Comparison of ENCODE assay signal across 8 cellular contexts in the genomic region with DNA sequence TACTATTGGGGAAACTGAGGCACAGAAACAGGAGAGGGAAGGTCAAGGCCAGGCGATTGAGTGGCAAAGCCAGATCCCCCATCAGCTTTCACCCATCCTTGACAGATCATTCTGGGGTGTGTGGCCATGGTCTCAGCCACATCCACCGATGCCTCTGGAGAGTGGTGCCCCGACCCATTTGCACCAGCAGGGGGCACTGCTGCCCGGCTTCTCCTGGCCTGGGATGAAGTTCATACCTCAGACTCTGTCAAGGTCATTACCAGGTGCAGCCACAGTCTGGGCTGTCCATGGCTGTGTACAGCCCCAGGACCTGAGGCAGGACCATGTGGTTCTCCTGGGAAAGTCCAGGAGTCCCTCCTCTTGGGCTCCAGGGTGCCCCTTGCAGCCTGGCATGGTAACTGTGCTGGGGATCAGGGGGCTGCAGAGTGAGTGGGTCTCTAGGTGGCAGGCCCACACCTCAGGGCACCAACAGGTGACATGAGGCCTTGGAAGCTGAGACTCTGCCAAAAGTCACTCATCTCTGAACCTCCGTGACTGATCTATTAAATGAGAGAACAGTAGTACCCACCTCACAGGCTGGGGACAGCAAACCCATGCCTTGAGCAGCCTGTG.
DNase-seq lines count a peak whose midpoint lies in the region; ATAC-seq and TF ChIP-seq lines count a peak whose summit lies in the region.

No MANE protein-coding gene starts in this region.

- H3K27ac Mint-ChIP-seq in GM23338, result no peak overlapping the region

- H3K4me3 ChIP-seq in BE2C (ENCODE audit: low read depth, low read length) (no peak overlapping the region), GM23338 (no peak overlapping the region), fibroblast of lung (replicated peaks in 1 of 4; ENCODE audit: control extremely low read depth in 1 of 4, insufficient read depth in 1 of 4, low read depth in 3 of 4, low read length in 4 of 4) (no peak overlapping the region), neutrophil (ENCODE audit: low read depth in 1 of 2, low read length in 1 of 2) (no peak overlapping the region), testis (no peak overlapping the region)

- TF ChIP-seq CTCF in BE2C (IDR thresholded peaks at IDR 0.05; ENCODE audit: low read depth, low read length) (peak; percentile 75), GM23338 (conservative IDR thresholded peaks at IDR 0.05; ENCODE audit: low read depth in 2 of 2) (peak; percentile 92 to 96), fibroblast of lung (conservative IDR thresholded peaks at IDR 0.05 in 1 of 2, IDR thresholded peaks at IDR 0.05 in 1 of 2; ENCODE audit: low read depth in 1 of 2, low read length in 2 of 2) (peak; percentile 56 to 64), neutrophil (IDR thresholded peaks at IDR 0.05) (peak; percentile 69), testis (IDR thresholded peaks at IDR 0.05) (peak; percentile 67 to 81 (median 71))

- no peaks in the 10 kb centered on the region for H3K36me3 Mint-ChIP-seq in GM23338 (ENCODE audit: low read depth)

- DNase-seq in BE2C (peak; percentile 70), GM23338 (ENCODE audit: low spot score) (peak; percentile 82), NOMO-1 treated with DMSO at 0.1 percent for 48 hours (lab: John Stamatoyannopoulos, UW; ENCODE audit: unreplicated experiment) (peak; percentile 37), activated T-cell treated with anti-CD3 and anti-CD28 coated beads for 48 hours (ENCODE audit: low read depth) (peak; percentile 73), fibroblast of lung (ENCODE audit: low read depth in 2 of 2) (peak; percentile 6 to 7), testis (peak; percentile 68)

- WGBS in testis, 2 donors, result 45 to 48% methylated on average over 5 of the region's 5 CpGs

- H3K9me3 Mint-ChIP-seq in GM23338, result no peaks in the 10 kb centered on the region; the same call in 2 of the 3 replicates

- ATAC-seq in GM23338 (peak; percentile 92), GM18520 (IDR thresholded peaks at IDR 0.05; ENCODE audit: unreplicated experiment) (no peak)

- no peak overlapping the region for H3K4me3 Mint-ChIP-seq in GM23338

- no peak overlapping the region for H3K4me2 ChIP-seq in GM23338
- H3K4me2 ChIP-seq in fibroblast of lung (ENCODE audit: extremely low read depth, insufficient read depth, low read length), result no peak overlapping the region

- no peaks in the 10 kb centered on the region; the same call in 1 of the 2 replicates for H4K20me1 ChIP-seq in GM23338 (replicated peaks; ENCODE audit: insufficient read depth)
- no peaks in the 10 kb centered on the region for H4K20me1 ChIP-seq in fibroblast of lung (ENCODE audit: control insufficient read depth, extremely low read depth, insufficient read depth, low read length)

- H3K79me2 ChIP-seq in GM23338 (replicated peaks; ENCODE audit: insufficient read depth) (no peaks in the 10 kb centered on the region), fibroblast of lung (ENCODE audit: control insufficient read depth, insufficient read depth, low read length) (no peaks in the 10 kb centered on the region)

- no peaks in the 10 kb centered on the region for H3K9me3 ChIP-seq in BE2C
- no peaks in the 10 kb centered on the region for H3K9me3 ChIP-seq in fibroblast of lung (ENCODE audit: control insufficient read depth, insufficient read depth, low read depth, low read length)
- H3K9me3 ChIP-seq in neutrophil, result no peaks in the 10 kb centered on the region
- H3K9me3 ChIP-seq in testis, result no peaks in the 10 kb centered on the region

- intact Hi-C loops in testis (cut with DNase I; ENCODE audit: low total_unique reads), result loop anchor here (5.0 kb wide), 1 partner anchor 106 kb away; no protein-coding TSS in a partner anchor

- no peak overlapping the region for H3K9ac ChIP-seq in fibroblast of lung (ENCODE audit: insufficient read depth, low read length)

- H3K27ac ChIP-seq in GM23338 (ENCODE audit: low read depth) (no peak overlapping the region), fibroblast of lung (ENCODE audit: insufficient read depth, low read length) (no peak overlapping the region), neutrophil (no peak overlapping the region), testis (no peak overlapping the region)

- no peaks in the 10 kb centered on the region for H3K9me2 ChIP-seq in GM23338 (ENCODE audit: insufficient read depth)

- H3K27me3 ChIP-seq in BE2C (no peaks in the 10 kb centered on the region), GM23338 (ENCODE audit: insufficient read depth) (no peaks in the 10 kb centered on the region), fibroblast of lung (ENCODE audit: control insufficient read depth, insufficient read depth, low read length) (peaks cover 7% of the 10 kb centered on the region), neutrophil (peaks cover 10% of the 10 kb centered on the region), testis (no peaks in the 10 kb centered on the region)

- H3K4me1 Mint-ChIP-seq in GM23338, result peaks cover 15% of the 10 kb centered on the region

- peaks cover 2% of the 10 kb centered on the region for H3K27me3 Mint-ChIP-seq in GM23338 (ENCODE audit: insufficient read depth, low read depth, poor library complexity)

- H3F3A ChIP-seq in GM23338 (replicated peaks; ENCODE audit: low read depth), result no peaks in the 10 kb centered on the region

- H3K36me3 ChIP-seq in BE2C, result no peaks in the 10 kb centered on the region
- no peaks in the 10 kb centered on the region for H3K36me3 ChIP-seq in GM23338 (ENCODE audit: insufficient read depth)
- no peaks in the 10 kb centered on the region for H3K36me3 ChIP-seq in fibroblast of lung (ENCODE audit: control insufficient read depth, insufficient read depth, low read length)
- no peaks in the 10 kb centered on the region for H3K36me3 ChIP-seq in neutrophil
- no peaks in the 10 kb centered on the region for H3K36me3 ChIP-seq in testis (ENCODE audit: low read depth, missing control alignments)

- no peak for TF ChIP-seq POLR2A in testis (IDR thresholded peaks at IDR 0.05)

- H2AFZ ChIP-seq in GM23338, result no peak overlapping the region
- no peak overlapping the region for H2AFZ ChIP-seq in fibroblast of lung (ENCODE audit: low read length)

- H3K4me1 ChIP-seq in BE2C (peaks cover 45% of the 10 kb centered on the region), GM23338 (ENCODE audit: insufficient read depth) (no peaks in the 10 kb centered on the region), fibroblast of lung (ENCODE audit: control insufficient read depth, extremely low read depth, insufficient read depth, low read length) (no peaks in the 10 kb centered on the region), neutrophil (ENCODE audit: control insufficient read depth in 1 of 2, insufficient read depth in 1 of 2, low read depth in 1 of 2, low read length in 1 of 2) (no peaks in the 10 kb centered on the region), testis (peaks cover 8% of the 10 kb centered on the region)

TF ChIP-seq in GM23338, 12 proteins besides CTCF, POLR2A, EP300 and RAD21 (continues in another document):
- TF ChIP-seq STAT1 (IDR thresholded peaks at IDR 0.05; ENCODE audit: unreplicated experiment), result no peak

Comparison
In these comparisons a context has a peak if more than half of its experiments do, and no peak if none do; other contexts are left out.
1. DNase-seq: peak in every context shown above with its lines; median percentile 82 in GM23338; 73 in activated T-cell treated with anti-CD3 and anti-CD28 coated beads for 48 hours; 70 in BE2C; 68 in testis; 37 in NOMO-1 treated with DMSO at 0.1 percent for 48 hours; 6 in fibroblast of lung.